9 cellular contexts compared by ENCODE assay signal in the genomic region with DNA sequence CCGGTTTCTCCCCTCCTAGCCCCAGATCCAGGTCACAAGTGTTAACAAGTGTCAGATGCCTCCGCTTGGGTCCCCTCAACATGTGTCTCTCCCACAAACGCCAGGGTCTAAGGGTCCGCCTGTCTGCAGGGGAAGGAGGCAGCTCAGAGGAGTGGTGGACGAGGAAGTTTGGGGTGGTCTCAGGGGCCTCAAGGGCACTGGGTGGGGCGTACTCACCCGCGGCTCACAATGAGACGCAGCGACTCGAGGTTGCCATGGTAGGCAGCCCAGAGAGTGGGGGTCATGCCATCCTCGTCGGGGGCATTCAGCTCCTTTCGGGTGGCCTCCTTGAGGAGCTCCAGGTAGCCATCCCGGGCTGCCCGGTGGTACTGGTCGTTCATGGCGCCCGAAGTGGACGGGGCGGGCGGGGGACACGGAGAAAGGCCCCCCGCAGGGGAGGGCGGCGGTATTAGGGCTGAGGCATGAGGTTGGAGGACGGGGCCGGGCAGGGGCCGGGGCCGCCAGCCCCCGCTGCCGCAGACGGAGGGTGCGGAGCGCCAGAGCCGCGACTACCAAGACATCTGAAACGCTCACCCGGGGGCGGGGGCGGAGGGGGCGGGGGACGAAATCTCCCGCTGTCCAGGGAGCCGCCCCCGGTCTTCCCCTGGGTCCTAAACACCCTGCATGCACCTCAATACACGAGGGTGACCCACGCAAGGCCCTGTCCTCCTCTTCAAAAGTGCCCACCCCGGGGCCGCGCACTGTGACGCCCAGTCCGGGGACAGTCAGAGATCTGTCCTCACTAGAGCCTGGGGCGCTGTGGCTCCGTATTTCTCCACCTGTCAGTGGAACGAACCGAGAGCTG. TPM values are rescaled to one million over a fixed set of nuclear protein-coding genes. Genes with fewer than 3 reads are reported as not detected.
DNase-seq lines count a peak whose midpoint lies in the region; ATAC-seq and TF ChIP-seq lines count a peak whose summit lies in the region.
"Had no signal": no experiment of that assay in that cellular context is flagged by ENCODE, and none has a peak within 500 bp of the region (broad histone marks: within the 10 kb centered on the region; RNA-seq: fewer than 3 reads in every experiment).

A gene (minus strand): TSS at position 562 of the 844 bp plus-strand sequence. CDS start 182 bp downstream, at position 380.

- no peaks in the 10 kb centered on the region for H3K4me1 Mint-ChIP-seq in activated T-helper 2 cell treated with anti-CD3 and anti-CD28 coated beads, Interferon-gamma antibody, Interleukin-2, Interleukin-4, amounts not matched to agents 10 μg/mL and 5 μg/mL and 100 μg/mL, durations not matched to agents 14 hours and 24 hours and 36 hours (ENCODE audit: low read depth)

- intact Hi-C loops in activated T-helper 2 cell treated with anti-CD3 and anti-CD28 coated beads, Interferon-gamma antibody, Interleukin-2, Interleukin-4, amounts not matched to agents 10 μg/mL and 5 μg/mL and 100 μg/mL, durations not matched to agents 14 hours and 24 hours and 36 hours (cut with micrococcal nuclease), result loop anchor here (1.0 kb wide), 1 partner anchor 35 kb away; no protein-coding TSS in a partner anchor

- DNase-seq in NCI-H82 (lab: John Stamatoyannopoulos, UW) (peak; percentile 62), NCI-H82 treated with DMSO at 0.1 percent for 48 hours (lab: John Stamatoyannopoulos, UW; ENCODE audit: unreplicated experiment) (no peak), suprapubic skin (ENCODE audit: low spot score in 2 of 2) (no peak), middle frontal gyrus (ENCODE audit: extremely low spot score, low spot score) (no peak), NCI-H524 treated with DMSO at 0.1 percent for 48 hours (lab: John Stamatoyannopoulos, UW) (no peak)
- no peak for DNase-seq in activated T-helper 2 cell treated with anti-CD3 and anti-CD28 coated beads, Interferon-gamma antibody, Interleukin-2, Interleukin-4, amounts not matched to agents 10 μg/mL and 5 μg/mL and 100 μg/mL, durations not matched to agents 14 hours and 24 hours and 36 hours (ENCODE audit: low spot score)

- H3K27me3 ChIP-seq in iPS-18a (ENCODE audit: control insufficient read depth, insufficient read depth, low read length), result peaks cover 66% of the 10 kb centered on the region
- peaks cover 68% of the 10 kb centered on the region for H3K27me3 ChIP-seq in suprapubic skin

- ATAC-seq in HG03135 (IDR thresholded peaks at IDR 0.05; ENCODE audit: unreplicated experiment), result no peak

- peak within 1 kb of the TSS; percentile 33 for H3K4me3 Mint-ChIP-seq in activated T-helper 2 cell treated with anti-CD3 and anti-CD28 coated beads, Interferon-gamma antibody, Interleukin-2, Interleukin-4, amounts not matched to agents 10 μg/mL and 5 μg/mL and 100 μg/mL, durations not matched to agents 14 hours and 24 hours and 36 hours (ENCODE audit: low read depth)

- H3K4me3 ChIP-seq in iPS-18a (ENCODE audit: low read length) (peak within 1 kb of the TSS; percentile 52), suprapubic skin (peak within 1 kb of the TSS; percentile 50)
- H3K4me3 ChIP-seq: SJSA1 had no signal

- H3K9me3 ChIP-seq in iPS-18a (ENCODE audit: control insufficient read depth, low read depth, low read length) (no peaks in the 10 kb centered on the region), suprapubic skin (no peaks in the 10 kb centered on the region)

- H3K27ac ChIP-seq in iPS-18a (ENCODE audit: low read length) (no peak within 1 kb of the TSS), suprapubic skin (no peak within 1 kb of the TSS)
- H3K27ac ChIP-seq: SJSA1 had no signal

- TF ChIP-seq POLR2A in suprapubic skin (IDR thresholded peaks at IDR 0.05), result no peak

- no peaks in the 10 kb centered on the region for H3K36me3 ChIP-seq in iPS-18a (ENCODE audit: control insufficient read depth, low read depth, low read length)
- H3K36me3 ChIP-seq in suprapubic skin, result no peaks in the 10 kb centered on the region
- H3K36me3 ChIP-seq: SJSA1 had no signal

- 36% methylated on average over 4 of the region's 57 CpGs for WGBS in suprapubic skin

- H3K27ac Mint-ChIP-seq in activated T-helper 2 cell treated with anti-CD3 and anti-CD28 coated beads, Interferon-gamma antibody, Interleukin-2, Interleukin-4, amounts not matched to agents 10 μg/mL and 5 μg/mL and 100 μg/mL, durations not matched to agents 14 hours and 24 hours and 36 hours, result no peak within 1 kb of the TSS

- H3K4me1 ChIP-seq in iPS-18a (ENCODE audit: control insufficient read depth, low read depth, low read length) (peaks cover 7% of the 10 kb centered on the region), suprapubic skin (peaks cover 44% of the 10 kb centered on the region)

- no peaks in the 10 kb centered on the region for H3K36me3 Mint-ChIP-seq in activated T-helper 2 cell treated with anti-CD3 and anti-CD28 coated beads, Interferon-gamma antibody, Interleukin-2, Interleukin-4, amounts not matched to agents 10 μg/mL and 5 μg/mL and 100 μg/mL, durations not matched to agents 14 hours and 24 hours and 36 hours (ENCODE audit: low read depth)

- H3K9me3 Mint-ChIP-seq in activated T-helper 2 cell treated with anti-CD3 and anti-CD28 coated beads, Interferon-gamma antibody, Interleukin-2, Interleukin-4, amounts not matched to agents 10 μg/mL and 5 μg/mL and 100 μg/mL, durations not matched to agents 14 hours and 24 hours and 36 hours, result no peaks in the 10 kb centered on the region

- H3K9ac ChIP-seq in iPS-18a (ENCODE audit: low read length), result no peak within 1 kb of the TSS

- TF ChIP-seq CTCF in suprapubic skin (IDR thresholded peaks at IDR 0.05), result no peak

- H3K27me3 Mint-ChIP-seq in activated T-helper 2 cell treated with anti-CD3 and anti-CD28 coated beads, Interferon-gamma antibody, Interleukin-2, Interleukin-4, amounts not matched to agents 10 μg/mL and 5 μg/mL and 100 μg/mL, durations not matched to agents 14 hours and 24 hours and 36 hours (ENCODE audit: low read depth), result peaks cover 44% of the 10 kb centered on the region

- no peak for TF ChIP-seq EP300 in suprapubic skin (IDR thresholded peaks at IDR 0.05)

RNA-seq across cellular contexts. Expression of the gene that starts here (rescaled TPM):
- not detected in 2 replicates for total RNA-seq in activated T-helper 2 cell treated with anti-CD3 and anti-CD28 coated beads, Interferon-gamma antibody, Interleukin-2, Interleukin-4, amounts not matched to agents 10 μg/mL and 5 μg/mL and 100 μg/mL, durations not matched to agents 14 hours and 24 hours and 36 hours
- total RNA-seq in suprapubic skin, result 1 to 10 TPM; 1.1 to 3.7 (median 1.9) TPM
- total RNA-seq: SJSA1 had no signal
